Comparison of ENCODE assay signal across 19 cellular contexts in the genomic region with DNA sequence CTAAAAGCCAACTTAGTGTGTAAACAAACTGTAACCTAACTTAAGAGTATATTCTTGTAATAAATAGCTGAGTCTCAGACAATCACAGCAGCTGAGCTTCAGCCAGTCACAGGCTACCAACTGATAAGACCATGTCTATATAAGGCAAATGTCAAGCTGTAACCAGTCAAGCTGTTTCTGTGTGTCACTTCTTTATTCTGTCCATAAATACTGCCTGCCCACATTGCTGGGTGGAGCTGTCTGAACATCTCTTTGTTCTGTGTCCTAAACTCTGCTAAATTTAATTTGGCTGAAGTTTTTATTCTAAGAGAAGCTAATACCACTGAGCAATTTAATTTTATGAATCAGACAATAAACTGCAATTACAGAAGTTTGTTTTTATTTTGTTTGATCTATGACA.
"Had no signal": no experiment of that assay in that cellular context is flagged by ENCODE, and none has a peak within 500 bp of the region (broad histone marks: within the 10 kb centered on the region; RNA-seq: fewer than 3 reads in every experiment).

No MANE protein-coding gene starts in this region.

- H3K9me3 ChIP-seq: ascending aorta, neutrophil had no signal

- H3K79me2 ChIP-seq: parathyroid adenoma had no signal

- H3K36me3 ChIP-seq: ascending aorta, neutrophil had no signal

- H3K27ac ChIP-seq: ascending aorta, foreskin keratinocyte, neutrophil, parathyroid adenoma, VCaP had no signal

- H2AFZ ChIP-seq: parathyroid adenoma had no signal

- H3K4me1 ChIP-seq: ascending aorta, foreskin keratinocyte, parathyroid adenoma had no signal

- ATAC-seq: activated naive CD8-positive, alpha-beta T cell treated with anti-CD3 and anti-CD28 coated beads, Interleukin-2, amount 50 U/mL, for 24 hours; effector memory CD8-positive, alpha-beta T cell; foreskin keratinocyte; left colon; mucosa of descending colon; naive thymus-derived CD4-positive, alpha-beta T cell; stimulated activated naive CD8-positive, alpha-beta T cell treated with anti-CD3 and anti-CD28 coated beads, Interleukin-15, Interleukin-2, amounts not matched to agents 100 U/mL and 50 U/mL, for 24 hours had no signal

- H3K27me3 ChIP-seq: ascending aorta, foreskin keratinocyte, neutrophil had no signal

- DNase-seq: activated CD4-positive, alpha-beta T cell treated with anti-CD3 and anti-CD28 coated beads, Interleukin-2, amount 50 U/mL, for 48 hours; activated naive CD4-positive, alpha-beta T cell treated with anti-CD3 and anti-CD28 coated beads for 36 hours; activated naive CD8-positive, alpha-beta T cell treated with anti-CD3 and anti-CD28 coated beads, Interleukin-2, amount 50 U/mL, for 24 hours; activated T-cell treated with anti-CD3 and anti-CD28 coated beads, Interleukin-2, amount 50 U/mL, for 1 hour; dermis blood vessel endothelial cell; effector memory CD8-positive, alpha-beta T cell; foreskin keratinocyte; head of caudate nucleus; immature natural killer cell; left colon; mucosa of descending colon; naive thymus-derived CD4-positive, alpha-beta T cell; stimulated activated CD4-positive, alpha-beta T cell treated with anti-CD3 and anti-CD28 coated beads, Interleukin-4, amount 100 ng/mL, for 4 hours; stimulated activated CD8-positive, alpha-beta memory T cell treated with anti-CD3 and anti-CD28 coated beads, Interleukin-4, amount 100 ng/mL, for 48 hours; stimulated activated naive CD8-positive, alpha-beta T cell treated with anti-CD3 and anti-CD28 coated beads, Interleukin-15, Interleukin-2, amounts not matched to agents 100 U/mL and 50 U/mL, for 24 hours had no signal

- H3K4me3 ChIP-seq: ascending aorta, mucosa of descending colon had no signal

- H3K9ac ChIP-seq: parathyroid adenoma had no signal
